In the genomic region with DNA sequence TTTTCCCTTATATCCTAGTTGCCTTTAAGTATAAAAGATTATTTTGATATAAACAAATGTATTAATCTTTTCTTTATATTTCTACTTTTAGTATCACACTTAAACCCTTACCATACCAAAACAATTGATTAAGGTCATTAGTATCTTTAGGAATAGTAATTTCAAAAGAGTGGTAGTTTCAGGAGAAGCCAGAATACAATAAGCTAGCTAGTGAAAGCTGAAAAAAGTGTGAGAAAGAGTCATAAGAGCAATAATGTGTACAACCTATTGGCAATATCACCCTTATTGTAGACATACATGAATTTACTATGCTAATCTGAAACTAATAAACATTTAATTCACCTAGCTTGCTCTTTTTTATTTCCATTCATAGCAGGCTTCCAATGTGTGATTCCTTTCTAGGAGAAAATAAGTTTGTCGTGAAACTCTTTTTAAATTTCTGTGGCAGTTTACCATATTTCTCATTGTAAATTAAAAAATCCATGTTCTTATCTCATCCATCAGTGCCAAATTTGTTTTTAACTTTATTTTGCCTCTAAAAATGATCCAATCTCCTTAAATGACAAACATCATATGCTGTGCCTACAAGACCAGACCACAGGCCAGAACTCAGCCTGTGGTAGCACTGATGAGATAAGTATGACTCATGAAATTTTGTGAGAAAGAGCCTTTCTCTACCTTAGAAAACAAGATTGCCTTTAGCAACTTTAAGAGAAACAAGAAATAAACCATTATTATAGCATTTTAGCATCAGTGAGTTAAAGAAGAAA, we compare ENCODE assay signal across 9 cellular contexts. TPM values are rescaled to one million over a fixed set of nuclear protein-coding genes. Genes with fewer than 3 reads are reported as not detected.
DNase-seq lines count a peak whose midpoint lies in the region; ATAC-seq and TF ChIP-seq lines count a peak whose summit lies in the region.
"Had no signal": no experiment of that assay in that cellular context is flagged by ENCODE, and none has a peak within 500 bp of the region (broad histone marks: within the 10 kb centered on the region; RNA-seq: fewer than 3 reads in every experiment).

No MANE protein-coding gene starts in this region.

- no peaks in the 10 kb centered on the region for H3K9me3 ChIP-seq in endodermal cell (ENCODE audit: control insufficient read depth, low read length)
- H3K9me3 ChIP-seq in T-helper 17 cell (ENCODE audit: control insufficient read depth, low read length, poor library complexity, severe bottlenecking) = no peaks in the 10 kb centered on the region

- H4K20me1 ChIP-seq in KMS-11 (ENCODE audit: insufficient read depth) = no peaks in the 10 kb centered on the region

- peak overlapping the region; percentile 55 for H3K4me2 ChIP-seq in KMS-11

- ATAC-seq in GM21381 (IDR thresholded peaks at IDR 0.05; ENCODE audit: unreplicated experiment) (peak; percentile 78), T-helper 17 cell (no peak)

- no peaks in the 10 kb centered on the region for H3K9me3 Mint-ChIP-seq in endodermal cell
- H3K9me3 Mint-ChIP-seq: central memory CD8-positive, alpha-beta T cell had no signal

- H3K4me3 ChIP-seq in BJ (ENCODE audit: low read depth, low read length) (no peak overlapping the region), KMS-11 (IDR thresholded peaks at IDR 0.05; ENCODE audit: insufficient read depth, low read depth, low read length) (no peak overlapping the region), endodermal cell (ENCODE audit: low read length) (no peak overlapping the region)

- H3K27me3 Mint-ChIP-seq in endodermal cell (ENCODE audit: insufficient read depth) (no peaks in the 10 kb centered on the region), T-helper 17 cell (no peaks in the 10 kb centered on the region)
- H3K27me3 Mint-ChIP-seq: central memory CD8-positive, alpha-beta T cell had no signal

- H3K4me1 ChIP-seq in KMS-11 (ENCODE audit: low read depth, poor library complexity, severe bottlenecking) (peaks cover 30% of the 10 kb centered on the region), endodermal cell (ENCODE audit: control insufficient read depth, insufficient read depth, low read length) (no peaks in the 10 kb centered on the region)

- H3K27me3 ChIP-seq in BJ (ENCODE audit: control insufficient read depth, insufficient read depth, low read length) (no peaks in the 10 kb centered on the region), KMS-11 (ENCODE audit: insufficient read depth, low read depth) (no peaks in the 10 kb centered on the region), endodermal cell (ENCODE audit: control insufficient read depth, insufficient read depth, low read length, poor library complexity, severe bottlenecking) (no peaks in the 10 kb centered on the region)

- 57 to 64% methylated on average over 1 of the region's 1 CpG for WGBS in endodermal cell (ENCODE audit: insufficient coverage in 1 of 2, insufficient read length in 1 of 2), 2 experiments

- CTCF ChIA-PET in BJ (lab: Yijun Ruan, JAX) = no interaction called here

- H3K27ac ChIP-seq in KMS-11 = peak overlapping the region; percentile 71
- no peak overlapping the region for H3K27ac ChIP-seq in endodermal cell (ENCODE audit: low read depth, low read length)

- no peak overlapping the region for H2AFZ ChIP-seq in KMS-11 (ENCODE audit: low read depth)

- H3K4me3 Mint-ChIP-seq in endodermal cell (no peak overlapping the region), T-helper 17 cell (no peak overlapping the region)
- H3K4me3 Mint-ChIP-seq: central memory CD8-positive, alpha-beta T cell had no signal

- POLR2A ChIA-PET in BJ (lab: Charles Lee) = interaction anchor here (0.6 kb wide), 1 partner anchor 54 kb away, joined by 5 read pairs; no protein-coding TSS in a partner anchor

- peaks cover 24% of the 10 kb centered on the region; the same call in 1 of the 2 replicates for H3K79me2 ChIP-seq in KMS-11 (ENCODE audit: insufficient read depth, low read depth)

- H3K4me1 Mint-ChIP-seq in endodermal cell = no peaks in the 10 kb centered on the region
- H3K4me1 Mint-ChIP-seq in T-helper 17 cell = peaks cover 12% of the 10 kb centered on the region

- no peak for TF ChIP-seq CTCF in BJ (IDR thresholded peaks at IDR 0.05; ENCODE audit: insufficient read depth, low read depth, low read length)
- TF ChIP-seq CTCF in KMS-11 (conservative IDR thresholded peaks at IDR 0.05; ENCODE audit: low read depth, low read length) = no peak
- no peak for TF ChIP-seq CTCF in endodermal cell (conservative IDR thresholded peaks at IDR 0.05)

- H3K9ac ChIP-seq in KMS-11 = peak overlapping the region; percentile 40
- H3K9ac ChIP-seq in endodermal cell (ENCODE audit: extremely low read depth, low read length, poor library complexity, severe bottlenecking) = no peak overlapping the region

- H3K36me3 Mint-ChIP-seq in endodermal cell (ENCODE audit: low read depth) (peaks cover 10% of the 10 kb centered on the region), T-helper 17 cell (ENCODE audit: low read depth) (peaks cover 4% of the 10 kb centered on the region)

- H3K27ac Mint-ChIP-seq in endodermal cell (peak overlapping the region; percentile 4), T-helper 17 cell (no peak overlapping the region)

- H3K36me3 ChIP-seq in BJ (ENCODE audit: control insufficient read depth, insufficient read depth, low read length) (no peaks in the 10 kb centered on the region), KMS-11 (ENCODE audit: insufficient read depth) (no peaks in the 10 kb centered on the region), endodermal cell (ENCODE audit: control insufficient read depth, insufficient read depth, low read length) (peaks cover 13% of the 10 kb centered on the region)

- DNase-seq in BJ (ENCODE audit: low read depth) = peak; percentile 43
- DNase-seq in endodermal cell = no peak
- DNase-seq in NCI-H82 (lab: John Stamatoyannopoulos, UW) = no peak
- no peak for DNase-seq in NCI-H446 (lab: John Stamatoyannopoulos, UW)
- no peak for DNase-seq in T-helper 17 cell
- no peak for DNase-seq in RPMI8226

RNA-seq across cellular contexts. Expression of a gene that starts 8.1 kb away (rescaled TPM):
- polyA plus RNA-seq in BJ (2011; rRNA removed) = 2.3 and 4.9 TPM in 2 replicates
- 7.3 and 8.5 TPM in 2 replicates for polyA minus RNA-seq in BJ (2011; rRNA and poly(A)+ RNA removed)
- total RNA-seq in endodermal cell (10 to 100 TPM; 12.2 to 15.1 TPM), T-helper 17 cell (10 to 100 TPM; 11.8 to 13.5 TPM)
- polyA plus RNA-seq in endodermal cell (2013, experiment 1 of 2) = 11.4 TPM
- 11.9 TPM for polyA plus RNA-seq in endodermal cell (2013, experiment 2 of 2)

RNA-seq across cellular contexts. Expression of a gene that starts 16.1 kb away (rescaled TPM):
- 12.4 and 21.2 TPM in 2 replicates for polyA plus RNA-seq in BJ (2011; rRNA removed)
- 15.8 and 18.5 TPM in 2 replicates for polyA minus RNA-seq in BJ (2011; rRNA and poly(A)+ RNA removed)
- total RNA-seq in endodermal cell = 10 to 100 TPM; 36.4 to 43.8 TPM
- polyA plus RNA-seq in endodermal cell (2013, experiment 1 of 2) = 34.4 TPM
- 33.2 TPM for polyA plus RNA-seq in endodermal cell (2013, experiment 2 of 2)
- 10 to 100 TPM; 18.4 to 27.3 TPM for total RNA-seq in T-helper 17 cell
